ENCODE assay signal across 19 cellular contexts in the genomic region with DNA sequence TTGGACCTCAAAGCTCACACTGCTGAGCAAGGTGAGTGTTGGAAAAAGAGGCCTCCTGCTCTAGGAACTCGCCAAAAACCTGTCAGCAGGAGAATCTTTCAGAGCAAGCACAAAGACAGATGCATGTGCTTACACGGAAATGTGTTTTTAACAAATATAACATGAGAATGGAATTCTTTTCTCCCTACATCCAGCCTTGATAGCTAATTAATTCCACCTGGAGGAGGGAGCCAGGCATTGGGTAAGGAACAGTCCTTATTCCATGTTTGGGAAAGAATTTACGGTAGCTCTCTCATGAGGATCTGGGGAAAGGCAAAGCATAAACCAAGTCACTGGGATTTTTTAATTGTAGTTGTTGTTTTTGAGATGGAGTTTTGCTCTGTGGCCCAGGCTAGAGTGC.
A peak's percentile ranks its signal among the peaks of the same experiment; 100 is the strongest.
DNase-seq lines count a peak whose midpoint lies in the region; ATAC-seq and TF ChIP-seq lines count a peak whose summit lies in the region.
"Had no signal": no experiment of that assay in that cellular context is flagged by ENCODE, and none has a peak within 500 bp of the region (broad histone marks: within the 10 kb centered on the region; RNA-seq: fewer than 3 reads in every experiment).

No MANE protein-coding gene starts in this region.

- H4K20me1 ChIP-seq in mammary epithelial cell (ENCODE audit: insufficient read depth, low read length), result no peaks in the 10 kb centered on the region
- no peaks in the 10 kb centered on the region for H4K20me1 ChIP-seq in hepatocyte (ENCODE audit: insufficient read depth, poor library complexity, severe bottlenecking)
- H4K20me1 ChIP-seq: BLaER1 treated with 17β-estradiol and CSF1 and Interleukin-3, amounts not matched to agents 10 nM and 100 nM had no signal

- H3K4me2 ChIP-seq in mammary epithelial cell (ENCODE audit: insufficient read depth, low read depth, low read length) (peak overlapping the region; percentile 76), hepatocyte (no peak overlapping the region)
- H3K4me2 ChIP-seq: BLaER1 treated with 17β-estradiol and CSF1 and Interleukin-3, amounts not matched to agents 10 nM and 100 nM had no signal

- dilution Hi-C loops in mammary epithelial cell (cut with HindIII; ENCODE audit: low sequenced_read_pairs), result no loop called here

- TF ChIP-seq CTCF in mammary epithelial cell (conservative IDR thresholded peaks at IDR 0.05 in 1 of 2, IDR thresholded peaks at IDR 0.05 in 1 of 2; ENCODE audit: extremely low read depth in 1 of 2, insufficient read depth in 1 of 2, low read depth in 1 of 2, low read length in 2 of 2), result no peak
- no peak for TF ChIP-seq CTCF in hepatocyte (IDR thresholded peaks at IDR 0.05; ENCODE audit: poor library complexity)
- TF ChIP-seq CTCF in suprapubic skin (IDR thresholded peaks at IDR 0.05), result no peak
- no peak for TF ChIP-seq CTCF in tibial nerve (IDR thresholded peaks at IDR 0.05)

- TF ChIP-seq POLR2A in suprapubic skin (IDR thresholded peaks at IDR 0.05), result no peak
- TF ChIP-seq POLR2A in tibial nerve (IDR thresholded peaks at IDR 0.05), result no peak

- in situ Hi-C loops in mammary epithelial cell (cut with MboI; ENCODE audit: low sequenced_read_pairs in 2 of 2), result no loop called here

- intact Hi-C loops in mammary epithelial cell (cut with micrococcal nuclease), result no loop called here

- no peaks in the 10 kb centered on the region for H3K27me3 Mint-ChIP-seq in activated CD8-positive, alpha-beta T cell treated with anti-CD3 and anti-CD28 coated beads, Interleukin-2, amount 10 ng/mL, durations not matched to agents 7 days and 5 days (ENCODE audit: low read depth)

- TF ChIP-seq EP300 in suprapubic skin (IDR thresholded peaks at IDR 0.05) (no peak), tibial nerve (IDR thresholded peaks at IDR 0.05) (no peak)

- no peaks in the 10 kb centered on the region for H3K36me3 Mint-ChIP-seq in activated CD8-positive, alpha-beta T cell treated with anti-CD3 and anti-CD28 coated beads, Interleukin-2, amount 10 ng/mL, durations not matched to agents 7 days and 5 days (ENCODE audit: low read depth)
- H3K36me3 Mint-ChIP-seq: IgD-negative memory B cell had no signal

- H3K9me3 Mint-ChIP-seq in activated CD8-positive, alpha-beta T cell treated with anti-CD3 and anti-CD28 coated beads, Interleukin-2, amount 10 ng/mL, durations not matched to agents 7 days and 5 days (ENCODE audit: insufficient read depth), result no peaks in the 10 kb centered on the region
- H3K9me3 Mint-ChIP-seq: H9 had no signal

- CTCF ChIA-PET in mammary epithelial cell (lab: Charles Lee; ENCODE audit: low non-redundant PET), result no interaction called here
- CTCF ChIA-PET in activated CD8-positive, alpha-beta T cell treated with anti-CD3 and anti-CD28 coated beads, Interleukin-2, amount 10 ng/mL, durations not matched to agents 7 days and 5 days (lab: Charles Lee), result no interaction called here

- H3K27ac ChIP-seq in mammary epithelial cell (ENCODE audit: insufficient read depth, low read depth, low read length) (no peak overlapping the region), hepatocyte (peak overlapping the region; percentile 68), suprapubic skin (peak overlapping the region; percentile 88), tibial nerve (peak overlapping the region in 2 of 4 donors; percentile 40 to 69)
- H3K27ac ChIP-seq: BLaER1 treated with 17β-estradiol and CSF1 and Interleukin-3, amounts not matched to agents 10 nM and 100 nM had no signal

- POLR2A ChIA-PET in activated CD8-positive, alpha-beta T cell treated with anti-CD3 and anti-CD28 coated beads, Interleukin-2, amount 10 ng/mL, durations not matched to agents 7 days and 5 days (lab: Charles Lee), result no interaction called here

- H3K4me1 ChIP-seq in mammary epithelial cell (ENCODE audit: insufficient read depth, low read length), result peaks cover 34% of the 10 kb centered on the region
- peaks cover 19% of the 10 kb centered on the region for H3K4me1 ChIP-seq in hepatocyte (ENCODE audit: insufficient read depth)
- peaks cover 61% of the 10 kb centered on the region for H3K4me1 ChIP-seq in suprapubic skin
- peaks cover 0 to 41% (median 0%) of the 10 kb centered on the region in 4 donors for H3K4me1 ChIP-seq in tibial nerve

- H3K4me3 ChIP-seq in mammary epithelial cell (replicated peaks in 1 of 3; ENCODE audit: insufficient read depth in 1 of 3, low read depth in 2 of 3, low read length in 3 of 3) (no peak overlapping the region), hepatocyte (no peak overlapping the region), suprapubic skin (no peak overlapping the region), tibial nerve (no peak overlapping the region)
- H3K4me3 ChIP-seq: BLaER1 treated with 17β-estradiol and CSF1 and Interleukin-3, amounts not matched to agents 10 nM and 100 nM; Peyer's patch had no signal

- no peak overlapping the region for H3K4me3 Mint-ChIP-seq in activated CD8-positive, alpha-beta T cell treated with anti-CD3 and anti-CD28 coated beads, Interleukin-2, amount 10 ng/mL, durations not matched to agents 7 days and 5 days
- H3K4me3 Mint-ChIP-seq: H9, IgD-negative memory B cell had no signal

- no peaks in the 10 kb centered on the region for H3K79me2 ChIP-seq in mammary epithelial cell (ENCODE audit: insufficient read depth, low read length)
- H3K79me2 ChIP-seq in hepatocyte, result no peaks in the 10 kb centered on the region

- no peaks in the 10 kb centered on the region for H3K27me3 ChIP-seq in mammary epithelial cell (ENCODE audit: insufficient read depth, low read length)
- H3K27me3 ChIP-seq in hepatocyte, result no peaks in the 10 kb centered on the region
- no peaks in the 10 kb centered on the region for H3K27me3 ChIP-seq in suprapubic skin
- H3K27me3 ChIP-seq in tibial nerve, result no peaks in the 10 kb centered on the region
- H3K27me3 ChIP-seq: BLaER1 treated with 17β-estradiol and CSF1 and Interleukin-3, amounts not matched to agents 10 nM and 100 nM; Peyer's patch had no signal

- no peak overlapping the region for H3K27ac Mint-ChIP-seq in activated CD8-positive, alpha-beta T cell treated with anti-CD3 and anti-CD28 coated beads, Interleukin-2, amount 10 ng/mL, durations not matched to agents 7 days and 5 days
- H3K27ac Mint-ChIP-seq: H9 had no signal

- no TSS peak for BruUV-seq in mammary epithelial cell (replicated peaks; lab: Mats Ljungman, UMichigan)

- H3K9me2 ChIP-seq in hepatocyte (replicated peaks; ENCODE audit: insufficient read depth), result no peaks in the 10 kb centered on the region

- ATAC-seq in activated CD8-positive, alpha-beta T cell treated with anti-CD3 and anti-CD28 coated beads, Interleukin-2, amount 10 ng/mL, durations not matched to agents 7 days and 5 days, result no peak

- H2AFZ ChIP-seq in mammary epithelial cell (ENCODE audit: low read depth, low read length) (no peak overlapping the region), hepatocyte (no peak overlapping the region)

- no peak overlapping the region for H3K9ac ChIP-seq in mammary epithelial cell (ENCODE audit: insufficient read depth, low read length)
- H3K9ac ChIP-seq: BLaER1 treated with 17β-estradiol and CSF1 and Interleukin-3, amounts not matched to agents 10 nM and 100 nM had no signal

- no peaks in the 10 kb centered on the region for H3K9me3 ChIP-seq in mammary epithelial cell (replicated peaks; ENCODE audit: insufficient read depth, low read length)
- H3K9me3 ChIP-seq in hepatocyte (ENCODE audit: low read depth), result no peaks in the 10 kb centered on the region
- no peaks in the 10 kb centered on the region for H3K9me3 ChIP-seq in suprapubic skin
- H3K9me3 ChIP-seq in tibial nerve, result no peaks in the 10 kb centered on the region
- H3K9me3 ChIP-seq: BLaER1 treated with 17β-estradiol and CSF1 and Interleukin-3, amounts not matched to agents 10 nM and 100 nM; Peyer's patch had no signal

- 97% methylated on average over 3 of the region's 3 CpGs for WGBS in mammary epithelial cell (ENCODE audit: low coverage, missing lambda C conversion rate)
- WGBS in hepatocyte (ENCODE audit: low lambda C conversion rate, missing lambda C conversion rate), result 74% methylated on average over 3 of the region's 3 CpGs
- 45% methylated on average over 3 of the region's 3 CpGs for WGBS in suprapubic skin
- WGBS in tibial nerve, 2 donors, result 79 to 86% methylated on average over 3 of the region's 3 CpGs

- H3K36me3 ChIP-seq in mammary epithelial cell (ENCODE audit: insufficient read depth, low read length) (no peaks in the 10 kb centered on the region), hepatocyte (replicated peaks; ENCODE audit: insufficient read depth, low read depth) (no peaks in the 10 kb centered on the region), suprapubic skin (no peaks in the 10 kb centered on the region), tibial nerve (no peaks in the 10 kb centered on the region)
- H3K36me3 ChIP-seq: BLaER1 treated with 17β-estradiol and CSF1 and Interleukin-3, amounts not matched to agents 10 nM and 100 nM; Peyer's patch had no signal

- H3K4me1 Mint-ChIP-seq in activated CD8-positive, alpha-beta T cell treated with anti-CD3 and anti-CD28 coated beads, Interleukin-2, amount 10 ng/mL, durations not matched to agents 7 days and 5 days (ENCODE audit: low read depth), result no peaks in the 10 kb centered on the region
- H3K4me1 Mint-ChIP-seq: H9 had no signal

- DNase-seq in GM03348 (ENCODE audit: low spot score) (peak; percentile 44), mammary epithelial cell (no peak), hepatocyte (ENCODE audit: low spot score) (no peak), suprapubic skin (ENCODE audit: low spot score in 2 of 2) (no peak), tibial nerve (ENCODE audit: low spot score in 2 of 2) (no peak), NCI-H1436 (lab: John Stamatoyannopoulos, UW) (no peak)
- DNase-seq in activated CD8-positive, alpha-beta T cell treated with anti-CD3 and anti-CD28 coated beads, Interleukin-2, amount 10 ng/mL, durations not matched to agents 7 days and 5 days, result no peak
- DNase-seq: DMS 273 treated with DMSO at 0.1 percent for 48 hours, EL, H9, MV-4-11, NCI-H1417 treated with DMSO at 0.1 percent for 48 hours, NCI-H2029 treated with DMSO at 0.1 percent for 48 hours, NCI-H510A, NCI-H82, Peyer's patch, SHP77 had no signal
